8 cellular contexts compared by ENCODE assay signal in the genomic region with DNA sequence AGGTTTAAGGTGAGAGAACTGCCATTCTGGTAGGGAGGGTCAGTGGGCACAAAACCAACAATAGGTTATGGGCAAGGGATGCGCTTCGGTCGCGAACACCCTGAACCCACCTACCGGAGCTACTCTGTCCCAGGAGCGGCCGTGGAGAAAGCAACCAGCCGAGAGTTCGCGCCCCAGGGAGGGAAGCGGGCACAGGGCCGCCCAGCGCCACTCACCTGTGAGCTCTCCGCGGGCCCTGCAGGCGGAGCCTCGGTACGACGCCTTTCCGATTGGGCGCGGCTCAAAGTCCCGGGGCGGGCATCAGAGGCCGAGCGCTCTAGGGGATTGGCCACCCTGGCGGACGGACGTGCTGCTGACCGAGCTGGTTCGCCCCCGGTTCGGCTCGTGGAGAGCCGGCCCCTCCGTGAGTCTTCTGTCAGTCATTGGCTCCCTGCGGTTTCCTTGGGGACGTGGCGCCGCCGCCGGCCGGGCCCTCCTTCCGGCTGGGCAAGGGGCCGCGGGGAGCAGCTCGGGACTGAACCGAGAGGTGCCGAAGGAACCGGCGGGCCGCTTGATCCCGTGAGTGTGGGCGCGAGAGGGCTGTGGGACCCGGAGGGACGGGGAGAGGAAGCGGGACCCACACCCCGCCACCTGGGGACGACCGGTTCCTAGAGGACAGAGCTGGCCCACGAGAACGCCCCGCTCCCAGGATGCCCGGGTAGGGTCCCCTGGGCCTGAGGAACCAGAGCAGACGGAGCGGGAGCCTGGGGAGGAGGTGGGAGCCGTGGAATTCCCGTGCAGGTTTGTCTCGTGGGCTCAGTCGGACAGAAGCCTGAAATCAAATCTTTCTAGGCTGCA. TPM values are rescaled to one million over a fixed set of nuclear protein-coding genes. Genes with fewer than 3 reads are reported as not detected.
A peak's percentile ranks its signal among the peaks of the same experiment; 100 is the strongest.
DNase-seq lines count a peak whose midpoint lies in the region; ATAC-seq and TF ChIP-seq lines count a peak whose summit lies in the region.

TSS of gene ENTPD7 (plus strand) at position 479 of the 837 bp plus-strand sequence. CDS start 448 bp downstream, outside the sequence.

- peaks cover 15% of the 10 kb centered on the region for H3K4me1 ChIP-seq in CD4-positive, CD25-positive, alpha-beta regulatory T cell (ENCODE audit: control insufficient read depth, insufficient read depth, low read length, poor library complexity, severe bottlenecking)

- peaks cover 4% of the 10 kb centered on the region for H3K36me3 Mint-ChIP-seq in CD4-positive, CD25-positive, alpha-beta regulatory T cell
- H3K36me3 Mint-ChIP-seq in activated CD4-positive, alpha-beta memory T cell treated with anti-CD3 and anti-CD28 coated beads for 36 hours: no peaks in the 10 kb centered on the region

- H3K4me1 Mint-ChIP-seq in CD4-positive, CD25-positive, alpha-beta regulatory T cell: peaks cover 22 to 37% (median 25%) of the 10 kb centered on the region in 4 donors
- peaks cover 18% of the 10 kb centered on the region for H3K4me1 Mint-ChIP-seq in activated CD4-positive, alpha-beta memory T cell treated with anti-CD3 and anti-CD28 coated beads for 36 hours (ENCODE audit: low read depth)

- no peaks in the 10 kb centered on the region for H3K9me3 Mint-ChIP-seq in CD4-positive, CD25-positive, alpha-beta regulatory T cell
- no peaks in the 10 kb centered on the region for H3K9me3 Mint-ChIP-seq in activated CD4-positive, alpha-beta memory T cell treated with anti-CD3 and anti-CD28 coated beads for 36 hours

- no peaks in the 10 kb centered on the region for H3K9me3 ChIP-seq in CD4-positive, CD25-positive, alpha-beta regulatory T cell (ENCODE audit: control insufficient read depth in 2 of 2, low read length in 2 of 2)

- H3K27ac Mint-ChIP-seq in CD4-positive, CD25-positive, alpha-beta regulatory T cell: peak within 1 kb of the TSS in 2 of 3 donors; percentile 68 to 71
- H3K27ac Mint-ChIP-seq in activated CD4-positive, alpha-beta memory T cell treated with anti-CD3 and anti-CD28 coated beads for 36 hours: peak within 1 kb of the TSS; percentile 84

- 1 to 2% methylated on average over 19 to 35 of the region's 71 CpGs for WGBS in lower leg skin, 2 donors

- peak; percentile 81 to 97 (median 87) for DNase-seq in CD4-positive, CD25-positive, alpha-beta regulatory T cell
- DNase-seq in NCI-H82 (lab: John Stamatoyannopoulos, UW) (peak; percentile 96), ecto neural progenitor cell (ENCODE audit: low spot score) (peak; percentile 97), lower leg skin (ENCODE audit: low spot score in 2 of 2) (peak; percentile 90 to 97)
- DNase-seq in activated CD4-positive, alpha-beta memory T cell treated with anti-CD3 and anti-CD28 coated beads for 36 hours: peak; percentile 96
- peak; percentile 84 to 87 for DNase-seq in stimulated activated CD4-positive, alpha-beta T cell treated with anti-CD3 and anti-CD28 coated beads, Interleukin-4, amount 100 ng/mL, for 4 hours

- no peak for TF ChIP-seq POLR2A in lower leg skin (IDR thresholded peaks at IDR 0.05)

- H3K36me3 ChIP-seq in CD4-positive, CD25-positive, alpha-beta regulatory T cell (ENCODE audit: control insufficient read depth, insufficient read depth, low read length): no peaks in the 10 kb centered on the region

- peak within 1 kb of the TSS; percentile 81 for H3K4me3 ChIP-seq in CD4-positive, CD25-positive, alpha-beta regulatory T cell (ENCODE audit: low read depth, low read length)
- peak within 1 kb of the TSS; percentile 67 for H3K4me3 ChIP-seq in lower leg skin (ENCODE audit: low read depth, poor library complexity, severe bottlenecking)

- no peak for TF ChIP-seq CTCF in lower leg skin (IDR thresholded peaks at IDR 0.05)

- H3K4me3 Mint-ChIP-seq in CD4-positive, CD25-positive, alpha-beta regulatory T cell: peak within 1 kb of the TSS; percentile 70 to 89 (median 88)
- H3K4me3 Mint-ChIP-seq in activated CD4-positive, alpha-beta memory T cell treated with anti-CD3 and anti-CD28 coated beads for 36 hours: peak within 1 kb of the TSS; percentile 83

- POLR2A ChIA-PET in activated CD4-positive, alpha-beta memory T cell treated with anti-CD3 and anti-CD28 coated beads for 36 hours (lab: Charles Lee): interaction anchor here (0.5 to 4.6 kb wide), 7 partner anchors 39 to 351 kb away, joined by 3 to 55 read pairs (median 4); partner anchors contain the start of genes COX15, CUTC, DNMBP and SLC25A28

- ATAC-seq in CD4-positive, CD25-positive, alpha-beta regulatory T cell (ENCODE audit: low read depth in 2 of 2): peak; percentile 99
- ATAC-seq in GM19438 (IDR thresholded peaks at IDR 0.05; ENCODE audit: low read depth, unreplicated experiment) (peak; percentile 100), HG03571 (IDR thresholded peaks at IDR 0.05; ENCODE audit: unreplicated experiment) (peak; percentile 100)

- intact Hi-C loops in activated CD4-positive, alpha-beta memory T cell treated with anti-CD3 and anti-CD28 coated beads for 36 hours (cut with micrococcal nuclease): loop anchor here (1.0 to 2.0 kb wide), 4 partner anchors 39 to 229 kb away; partner anchors contain the start of genes COX15, CUTC, GOT1 and SLC25A28
- intact Hi-C loops in lower leg skin (cut with DNase I; ENCODE audit: low total_unique reads): no loop called here

- peaks cover 21% of the 10 kb centered on the region for H3K27me3 Mint-ChIP-seq in CD4-positive, CD25-positive, alpha-beta regulatory T cell
- H3K27me3 Mint-ChIP-seq in activated CD4-positive, alpha-beta memory T cell treated with anti-CD3 and anti-CD28 coated beads for 36 hours: peaks cover 18% of the 10 kb centered on the region

- CTCF ChIA-PET in activated CD4-positive, alpha-beta memory T cell treated with anti-CD3 and anti-CD28 coated beads for 36 hours (lab: Charles Lee): interaction anchor here (0.7 to 2.1 kb wide), 10 partner anchors 29 to 223 kb away, joined by 3 to 8 read pairs (median 4); partner anchors contain the start of gene CUTC

- H3K27me3 ChIP-seq in CD4-positive, CD25-positive, alpha-beta regulatory T cell (ENCODE audit: control insufficient read depth, insufficient read depth, low read length): peaks cover 18% of the 10 kb centered on the region

- peak within 1 kb of the TSS; percentile 53 for H3K27ac ChIP-seq in CD4-positive, CD25-positive, alpha-beta regulatory T cell (ENCODE audit: insufficient read depth, low read length, poor library complexity, severe bottlenecking)

RNA-seq across cellular contexts. Expression of gene ENTPD7, which starts in this region (rescaled TPM):
- total RNA-seq in CD4-positive, CD25-positive, alpha-beta regulatory T cell: 3.2 TPM
- 1 to 10 TPM in 3 of 4 donors, under 1 TPM in 1; 0.94 to 1.5 (median 1.4) TPM for polyA plus RNA-seq in CD4-positive, CD25-positive, alpha-beta regulatory T cell
- 1 to 10 TPM; 3.0 to 3.3 TPM for total RNA-seq in activated CD4-positive, alpha-beta memory T cell treated with anti-CD3 and anti-CD28 coated beads for 36 hours
- total RNA-seq in lower leg skin: 1 to 10 TPM; 5.6 to 8.8 (median 8.1) TPM

Comparison
In these comparisons a context has a peak if more than half of its experiments do, and no peak if none do; other contexts are left out.
1. Peak in every context shown above with its lines: DNase-seq, ATAC-seq, H3K4me3 ChIP-seq and H3K27ac ChIP-seq.